Comparison of ENCODE assay signal across 10 cellular contexts in genomic region chr5:113722979-113723378, GRCh38.
"Had no signal": no experiment of that assay in that cellular context is flagged by ENCODE, and none has a peak within 500 bp of the region (broad histone marks: within the 10 kb centered on the region; RNA-seq: fewer than 3 reads in every experiment).

No MANE protein-coding gene starts in this region.

- H2AFZ ChIP-seq: GM23248 had no signal

- H3K4me3 ChIP-seq: GM23248, HAP-1 had no signal

- H3K27me3 Mint-ChIP-seq: IgD-negative memory B cell had no signal

- DNase-seq: GM23248, GOT3, H7, HFFc6, KBM-7 had no signal

- ATAC-seq: HCT116, HepG2 had no signal

- H3K36me3 Mint-ChIP-seq: IgD-negative memory B cell had no signal

- H3K27ac ChIP-seq: GM23248, HL-60 had no signal

- H3K4me1 ChIP-seq: HAP-1 had no signal

- H3K9me3 ChIP-seq: HAP-1 had no signal

- H3K9ac ChIP-seq: GM23248 had no signal

- H3K4me3 Mint-ChIP-seq: HFFc6, IgD-negative memory B cell had no signal

- H3K27ac Mint-ChIP-seq: HFFc6, IgD-negative memory B cell had no signal

- H3K36me3 ChIP-seq: HAP-1 had no signal
